ENCODE assay signal across 25 cellular contexts in genomic region chr2:16350211-16350610, GRCh38.
"Had no signal": no experiment of that assay in that cellular context is flagged by ENCODE, and none has a peak within 500 bp of the region (broad histone marks: within the 10 kb centered on the region; RNA-seq: fewer than 3 reads in every experiment).

No MANE protein-coding gene starts in this region.

- H3K36me3 ChIP-seq: stomach, suprapubic skin, thoracic aorta, thyroid gland, tibial artery, tibial nerve, transverse colon, upper lobe of left lung, upper lobe of right lung, uterus, vagina had no signal

- FAIRE-seq: urothelium cell line had no signal

- H3K4me3 ChIP-seq: stomach, suprapubic skin, testis, thoracic aorta, thyroid gland, tibial artery, tibial nerve, transverse colon, upper lobe of left lung, upper lobe of right lung, uterus, vagina had no signal

- H3K27me3 ChIP-seq: stomach, suprapubic skin, testis, thyroid gland, tibial artery, tibial nerve, transverse colon, upper lobe of left lung, upper lobe of right lung, uterus, vagina had no signal

- H3K4me1 ChIP-seq: stomach, suprapubic skin, testis, thyroid gland, tibial artery, tibial nerve, transverse colon, upper lobe of left lung, upper lobe of right lung, uterus, vagina had no signal

- DNase-seq: stimulated activated CD4-positive, alpha-beta T cell treated with anti-CD3 and anti-CD28 coated beads, Interleukin-2, amount 100 ng/mL, for 48 hours; stimulated activated CD4-positive, alpha-beta T cell treated with anti-CD3 and anti-CD28 coated beads, Interleukin-4, amount 100 ng/mL, for 1 hour; stimulated activated CD4-positive, alpha-beta T cell treated with anti-CD3 and anti-CD28 coated beads, Interleukin-4, amount 100 ng/mL, for 24 hours; stimulated activated CD4-positive, alpha-beta T cell treated with anti-CD3 and anti-CD28 coated beads, Interleukin-4, amount 100 ng/mL, for 4 hours; stimulated activated CD8-positive, alpha-beta memory T cell treated with anti-CD3 and anti-CD28 coated beads, Interleukin-4, amount 100 ng/mL, for 48 hours; stimulated activated naive B cell treated with anti-CD40 and anti-IgM and Interleukin-4, amounts not matched to agents 10 μg/mL and 1 μg/mL and 100 μg/mL, for 72 hours; stimulated activated naive CD4-positive, alpha-beta T cell; stimulated activated naive CD4-positive, alpha-beta T cell treated with Interleukin-2 at 50 U/mL for 16 hours; stimulated activated naive CD8-positive, alpha-beta T cell treated with anti-CD3 and anti-CD28 coated beads, Interleukin-15, amount 100 ng/mL, for 72 hours; stimulated activated naive CD8-positive, alpha-beta T cell treated with anti-CD3 and anti-CD28 coated beads, Interleukin-15, Interleukin-2, amounts not matched to agents 100 U/mL and 50 U/mL, for 24 hours; stomach; substantia nigra; testis; thyroid gland; tibial artery; transverse colon; trophoblast cell; upper lobe of left lung; upper lobe of right lung; uterus had no signal

- H3K9me3 ChIP-seq: suprapubic skin, testis, thoracic aorta, thyroid gland, tibial artery, uterus, vagina had no signal
